In the genomic region with DNA sequence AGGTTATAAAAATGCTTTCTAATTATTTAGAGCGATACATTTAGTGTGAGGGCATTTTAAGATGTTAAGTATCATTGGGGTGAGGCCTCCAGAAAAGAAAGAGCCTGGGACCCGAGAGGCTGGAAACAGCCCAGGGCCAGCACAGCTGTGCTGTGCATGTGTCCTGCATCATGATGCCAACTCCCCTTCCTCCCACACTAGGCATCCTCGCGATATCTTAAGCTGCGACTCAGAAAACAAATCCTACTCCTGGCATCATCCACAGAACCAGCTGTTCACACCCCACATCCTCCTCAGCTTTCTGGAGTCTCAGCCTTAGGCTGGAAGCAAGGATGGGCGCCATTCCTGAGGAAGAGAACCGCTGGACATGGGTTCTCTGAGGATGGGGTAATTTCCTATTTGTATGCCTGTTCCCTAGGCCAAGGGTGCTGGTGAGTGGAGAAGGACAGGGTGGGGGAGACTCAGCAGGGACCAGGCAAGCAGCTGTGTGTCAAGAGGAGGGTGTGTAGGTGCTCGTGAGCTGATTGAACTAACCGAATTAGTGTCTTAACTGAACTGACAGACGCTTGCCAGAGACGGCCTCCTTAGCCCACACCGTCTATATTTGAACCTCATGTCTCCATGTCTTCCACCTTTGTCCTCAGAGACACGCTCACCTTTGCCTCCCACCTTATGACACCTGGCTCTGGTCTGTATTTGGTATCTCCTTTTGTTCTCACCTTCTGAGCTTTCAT, we compare ENCODE assay signal across 1 cellular context.
TF ChIP-seq lines count a peak whose summit lies in the region.

No MANE protein-coding gene starts in this region.

TF ChIP-seq in IMR-90, 13 proteins besides CTCF, POLR2A, EP300 and RAD21:
- TF ChIP-seq MXI1 (IDR thresholded peaks at IDR 0.05; ENCODE audit: borderline replicate concordance, low read depth, low read length) (no peak), NFE2L2 (IDR thresholded peaks at IDR 0.05; ENCODE audit: low read depth, low read length) (no peak), FOS (IDR thresholded peaks at IDR 0.05; ENCODE audit: low read depth, low read length) (no peak), BHLHE40 (IDR thresholded peaks at IDR 0.05; ENCODE audit: low read depth, low read length) (no peak), CEBPB (IDR thresholded peaks at IDR 0.05; ENCODE audit: low read depth, low read length) (no peak), SMC3 (IDR thresholded peaks at IDR 0.05; ENCODE audit: low read depth, low read length) (no peak), RFX5 (IDR thresholded peaks at IDR 0.05; ENCODE audit: low read depth, low read length) (no peak), MAZ (IDR thresholded peaks at IDR 0.05; ENCODE audit: borderline replicate concordance, low read depth, low read length) (no peak), CHD1 (IDR thresholded peaks at IDR 0.05; ENCODE audit: low read depth, low read length) (no peak), MAFK (IDR thresholded peaks at IDR 0.05; ENCODE audit: low read depth, low read length) (no peak), RCOR1 (IDR thresholded peaks at IDR 0.05; ENCODE audit: insufficient replicate concordance, low read length) (no peak)
- TF ChIP-seq, protein P1, sequence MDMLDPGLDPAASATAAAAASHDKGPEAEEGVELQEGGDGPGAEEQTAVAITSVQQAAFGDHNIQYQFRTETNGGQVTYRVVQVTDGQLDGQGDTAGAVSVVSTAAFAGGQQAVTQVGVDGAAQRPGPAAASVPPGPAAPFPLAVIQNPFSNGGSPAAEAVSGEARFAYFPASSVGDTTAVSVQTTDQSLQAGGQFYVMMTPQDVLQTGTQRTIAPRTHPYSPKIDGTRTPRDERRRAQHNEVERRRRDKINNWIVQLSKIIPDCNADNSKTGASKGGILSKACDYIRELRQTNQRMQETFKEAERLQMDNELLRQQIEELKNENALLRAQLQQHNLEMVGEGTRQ (IDR thresholded peaks at IDR 0.05; ENCODE audit: low read depth, low read length) = no peak
- TF ChIP-seq, protein P2, sequence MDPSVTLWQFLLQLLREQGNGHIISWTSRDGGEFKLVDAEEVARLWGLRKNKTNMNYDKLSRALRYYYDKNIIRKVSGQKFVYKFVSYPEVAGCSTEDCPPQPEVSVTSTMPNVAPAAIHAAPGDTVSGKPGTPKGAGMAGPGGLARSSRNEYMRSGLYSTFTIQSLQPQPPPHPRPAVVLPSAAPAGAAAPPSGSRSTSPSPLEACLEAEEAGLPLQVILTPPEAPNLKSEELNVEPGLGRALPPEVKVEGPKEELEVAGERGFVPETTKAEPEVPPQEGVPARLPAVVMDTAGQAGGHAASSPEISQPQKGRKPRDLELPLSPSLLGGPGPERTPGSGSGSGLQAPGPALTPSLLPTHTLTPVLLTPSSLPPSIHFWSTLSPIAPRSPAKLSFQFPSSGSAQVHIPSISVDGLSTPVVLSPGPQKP (IDR thresholded peaks at IDR 0.05; ENCODE audit: borderline replicate concordance, low read depth, low read length) = no peak
